9 cellular contexts compared by ENCODE assay signal in genomic region chr19:633786-634639, GRCh38. TPM values are rescaled to one million over a fixed set of nuclear protein-coding genes. Genes with fewer than 3 reads are reported as not detected.
DNase-seq lines count a peak whose midpoint lies in the region; TF ChIP-seq lines count a peak whose summit lies in the region.
"Had no signal": no experiment of that assay in that cellular context is flagged by ENCODE, and none has a peak within 500 bp of the region (broad histone marks: within the 10 kb centered on the region; RNA-seq: fewer than 3 reads in every experiment).

No MANE protein-coding gene starts in this region.

- peaks cover 29% of the 10 kb centered on the region for H3K4me1 ChIP-seq in CD4-positive, alpha-beta memory T cell (ENCODE audit: insufficient read depth, low read length)
- H3K4me1 ChIP-seq in effector memory CD4-positive, alpha-beta T cell (ENCODE audit: control insufficient read depth, insufficient read depth, low read length, poor library complexity, severe bottlenecking) = peaks cover 23% of the 10 kb centered on the region

- H3K27me3 Mint-ChIP-seq in CD4-positive, alpha-beta memory T cell = no peaks in the 10 kb centered on the region
- peaks cover 12% of the 10 kb centered on the region for H3K27me3 Mint-ChIP-seq in neural crest cell (ENCODE audit: low read depth)

- no peaks in the 10 kb centered on the region for H3K9me3 Mint-ChIP-seq in CD4-positive, alpha-beta memory T cell
- no peaks in the 10 kb centered on the region for H3K9me3 Mint-ChIP-seq in neural crest cell

- H3K36me3 Mint-ChIP-seq in CD4-positive, alpha-beta memory T cell = peaks cover 5 to 20% of the 10 kb centered on the region in 2 donors
- peaks cover under 1% of the 10 kb centered on the region for H3K36me3 Mint-ChIP-seq in neural crest cell (ENCODE audit: low read depth)

- intact Hi-C loops in CD4-positive, alpha-beta memory T cell (cut with micrococcal nuclease) = loop anchor here (1.0 to 10.0 kb wide), 6 partner anchors 24 to 163 kb away; partner anchors contain the start of genes BSG and PTBP1

- H3K4me3 ChIP-seq in CD4-positive, alpha-beta memory T cell (ENCODE audit: low read length in 2 of 2) = peak overlapping the region; percentile 38 to 86
- H3K4me3 ChIP-seq in NB4 (ENCODE audit: low read depth, low read length) = peak overlapping the region; percentile 69
- H3K4me3 ChIP-seq in effector memory CD4-positive, alpha-beta T cell (ENCODE audit: insufficient read depth, low read depth, low read length, poor library complexity, severe bottlenecking) = peak overlapping the region; percentile 89

- no peaks in the 10 kb centered on the region for H3K9me3 ChIP-seq in CD4-positive, alpha-beta memory T cell (ENCODE audit: control insufficient read depth in 1 of 2, low read length in 2 of 2)
- H3K9me3 ChIP-seq in effector memory CD4-positive, alpha-beta T cell (ENCODE audit: control insufficient read depth, low read length) = no peaks in the 10 kb centered on the region

- peak overlapping the region; percentile 94 to 98 (median 96) for H3K27ac Mint-ChIP-seq in CD4-positive, alpha-beta memory T cell
- H3K27ac Mint-ChIP-seq in neural crest cell (ENCODE audit: unreplicated experiment) = peak overlapping the region; percentile 76

- H3K36me3 ChIP-seq in CD4-positive, alpha-beta memory T cell (ENCODE audit: insufficient read depth, low read length) = peaks cover 7% of the 10 kb centered on the region
- H3K36me3 ChIP-seq in effector memory CD4-positive, alpha-beta T cell (ENCODE audit: control insufficient read depth, insufficient read depth, low read length) = peaks cover 6% of the 10 kb centered on the region

- peaks cover 2 to 43% (median 22%) of the 10 kb centered on the region in 4 donors for H3K4me1 Mint-ChIP-seq in CD4-positive, alpha-beta memory T cell
- H3K4me1 Mint-ChIP-seq in neural crest cell = peaks cover 12% of the 10 kb centered on the region

- CTCF ChIA-PET in CD4-positive, alpha-beta memory T cell (lab: Charles Lee; ENCODE audit: partially characterized antibody) = interaction anchor here (0.7 to 1.0 kb wide), 3 partner anchors 26 to 49 kb away, joined by 3 to 6 read pairs (median 4); no protein-coding TSS in a partner anchor

- POLR2A ChIA-PET in CD4-positive, alpha-beta memory T cell (lab: Charles Lee; ENCODE audit: partially characterized antibody) = interaction anchor here (0.7 to 4.6 kb wide), 7 partner anchors 8 to 123 kb away, joined by 3 to 54 read pairs (median 5); partner anchors contain the start of genes BSG and RNF126

- H3K4me3 Mint-ChIP-seq in CD4-positive, alpha-beta memory T cell = peak overlapping the region; percentile 90 to 98 (median 96)
- peak overlapping the region; percentile 97 for H3K4me3 Mint-ChIP-seq in neural crest cell

- no peak for TF ChIP-seq CTCF in NB4 (IDR thresholded peaks at IDR 0.05; ENCODE audit: low read depth, low read length)
- no peak for TF ChIP-seq CTCF in neural crest cell (conservative IDR thresholded peaks at IDR 0.05)

- peak overlapping the region; percentile 71 for H3K27ac ChIP-seq in CD4-positive, alpha-beta memory T cell (ENCODE audit: low read depth, low read length)
- peak overlapping the region; percentile 78 for H3K27ac ChIP-seq in effector memory CD4-positive, alpha-beta T cell (ENCODE audit: insufficient read depth, low read length, poor library complexity, severe bottlenecking)

- no peak for TF ChIP-seq POLR2A in NB4 (IDR thresholded peaks at IDR 0.05; ENCODE audit: extremely low read depth, insufficient read length)

- DNase-seq in CD4-positive, alpha-beta memory T cell = no peak
- DNase-seq in NB4 (ENCODE audit: low read depth) = no peak
- DNase-seq in effector memory CD4-positive, alpha-beta T cell = no peak
- no peak for DNase-seq in neural crest cell (ENCODE audit: low read depth, low spot score)
- DNase-seq in NK-92 treated with Interleukin-12 subunit alpha and Interleukin-12 subunit beta, amount 100 ng/mL, for 24 hours (lab: John Stamatoyannopoulos, UW) = no peak
- no peak for DNase-seq in NCI-H2107 (lab: John Stamatoyannopoulos, UW)
- DNase-seq in amygdala (lab: John Stamatoyannopoulos, UW) = no peak
- no peak for DNase-seq in NCI-H2107 treated with DMSO at 0.1 percent for 48 hours (lab: John Stamatoyannopoulos, UW; ENCODE audit: unreplicated experiment)

- no peaks in the 10 kb centered on the region for H3K27me3 ChIP-seq in CD4-positive, alpha-beta memory T cell (ENCODE audit: insufficient read depth, low read length)
- no peaks in the 10 kb centered on the region for H3K27me3 ChIP-seq in effector memory CD4-positive, alpha-beta T cell (replicated peaks; ENCODE audit: control insufficient read depth, insufficient read depth, low read length, poor library complexity, severe bottlenecking)

RNA-seq across cellular contexts. Expression of gene POLRMT, which starts 0.7 kb away (rescaled TPM):
- total RNA-seq in CD4-positive, alpha-beta memory T cell = 100 to 1,000 TPM in 1 of 2 experiments, 10 to 100 TPM in 1; 98.9 to 103 TPM
- polyA plus RNA-seq in CD4-positive, alpha-beta memory T cell = 10 to 100 TPM; 31.6 to 58.4 TPM
- total RNA-seq in neural crest cell = 69.7 and 71.1 TPM in 2 replicates

RNA-seq across cellular contexts. Expression of gene FGF22, which starts 5.7 kb away (rescaled TPM):
- 1 to 10 TPM; 1.8 to 1.9 TPM for total RNA-seq in CD4-positive, alpha-beta memory T cell
- not detected for polyA plus RNA-seq in CD4-positive, alpha-beta memory T cell
- 0.51 and 0.84 TPM in 2 replicates for total RNA-seq in neural crest cell
- total RNA-seq: HT1080 had no signal

RNA-seq across cellular contexts. Expression of gene RNF126, which starts 29.0 kb away (rescaled TPM):
- 100 to 1,000 TPM; 105 to 112 TPM for total RNA-seq in CD4-positive, alpha-beta memory T cell
- 10 to 100 TPM; 82.3 to 95.6 TPM for polyA plus RNA-seq in CD4-positive, alpha-beta memory T cell
- total RNA-seq in neural crest cell = 50.6 and 55.9 TPM in 2 replicates

RNA-seq across cellular contexts. Expression of gene FSTL3, which starts 42.2 kb away (rescaled TPM):
- total RNA-seq in CD4-positive, alpha-beta memory T cell = 1 to 10 TPM; 2.9 to 3.4 TPM
- 1 to 10 TPM; 2.0 to 2.1 TPM for polyA plus RNA-seq in CD4-positive, alpha-beta memory T cell
- 7.7 and 8.9 TPM in 2 replicates for total RNA-seq in neural crest cell

RNA-seq across cellular contexts. Expression of gene HCN2, which starts 44.3 kb away (rescaled TPM):
- total RNA-seq in CD4-positive, alpha-beta memory T cell = 1 to 10 TPM; 2.5 to 2.9 TPM
- not detected for polyA plus RNA-seq in CD4-positive, alpha-beta memory T cell
- 0.71 and 0.84 TPM in 2 replicates for total RNA-seq in neural crest cell
